Comparison of ENCODE assay signal across 20 cellular contexts in the genomic region with DNA sequence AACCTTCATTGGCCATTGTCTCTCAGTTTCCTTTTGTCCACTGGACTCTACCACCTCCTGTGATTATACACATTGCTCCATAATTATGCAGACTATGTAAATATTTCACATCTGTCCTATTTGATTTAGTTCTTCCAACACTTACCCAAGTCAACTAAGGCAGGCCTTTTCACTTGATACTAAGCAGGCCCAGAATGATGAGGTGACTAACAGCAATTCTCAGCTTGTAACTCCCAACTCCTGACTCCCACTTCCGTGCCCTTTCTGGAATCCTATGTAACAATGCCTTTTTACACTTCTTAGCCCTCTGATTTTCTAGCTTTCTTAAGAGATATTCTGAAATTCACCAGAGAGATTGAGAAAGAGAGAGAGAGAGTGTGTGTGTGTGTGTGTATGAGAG. TPM values are rescaled to one million over a fixed set of nuclear protein-coding genes. Genes with fewer than 3 reads are reported as not detected.
DNase-seq lines count a peak whose midpoint lies in the region; ATAC-seq, FAIRE-seq and TF ChIP-seq lines count a peak whose summit lies in the region.
"Had no signal": no experiment of that assay in that cellular context is flagged by ENCODE, and none has a peak within 500 bp of the region (broad histone marks: within the 10 kb centered on the region; RNA-seq: fewer than 3 reads in every experiment).

No MANE protein-coding gene starts in this region.

- DNase-seq in COR-L47 (lab: John Stamatoyannopoulos, UW) (peak; percentile 41), NCI-H146 treated with DMSO at 0.1 percent for 48 hours (lab: John Stamatoyannopoulos, UW; ENCODE audit: unreplicated experiment) (peak; percentile 50), NCI-H748 (lab: John Stamatoyannopoulos, UW; ENCODE audit: unreplicated experiment) (peak; percentile 73), fibroblast of villous mesenchyme (ENCODE audit: low read depth) (peak; percentile 63), urothelium cell line (ENCODE audit: low spot score) (no peak), iPS-NIHi7 (ENCODE audit: extremely low spot score) (no peak)
- DNase-seq in activated CD4-positive, CD25-positive, alpha-beta regulatory T cell (lab: John Stamatoyannopoulos, UW), result no peak
- DNase-seq: CD8-positive, alpha-beta T cell; GOT3; H7; HFFc6 had no signal

- H3K4me3 ChIP-seq in fibroblast of villous mesenchyme (ENCODE audit: low read depth, low read length), result no peak overlapping the region
- H3K4me3 ChIP-seq: BLaER1 treated with 17β-estradiol and CSF1 and Interleukin-3, amounts not matched to agents 10 nM and 100 nM had no signal

- ATAC-seq in GM21717 (IDR thresholded peaks at IDR 0.05; ENCODE audit: unreplicated experiment), result no peak
- ATAC-seq: CD8-positive, alpha-beta T cell; HCT116 had no signal

- FAIRE-seq in urothelium cell line (lab: Jason Lieb, UNC), result no peak
- FAIRE-seq: D721Med, G401.6, GM12891, GM18507 had no signal

- no peak for TF ChIP-seq CTCF in fibroblast of villous mesenchyme (IDR thresholded peaks at IDR 0.05; ENCODE audit: insufficient read depth, low read depth, low read length)

RNA-seq across cellular contexts. Expression of gene PAK3, which starts 6.6 kb away (rescaled TPM):
- 0.97 and 2.2 TPM in 2 replicates for total RNA-seq in fibroblast of villous mesenchyme
- total RNA-seq: A172, HFFc6, HT1080 had no signal

Comparison
In these comparisons a context has a peak if more than half of its experiments do, and no peak if none do; other contexts are left out.
1. DNase-seq: peak in COR-L47 (single experiment), NCI-H146 treated with DMSO at 0.1 percent for 48 hours (single experiment), NCI-H748 (single experiment) and fibroblast of villous mesenchyme (single experiment); none in activated CD4-positive, CD25-positive, alpha-beta regulatory T cell (0 of 4), urothelium cell line (single experiment) and iPS-NIHi7 (single experiment).